Comparison of ENCODE assay signal across 16 cellular contexts in the genomic region with DNA sequence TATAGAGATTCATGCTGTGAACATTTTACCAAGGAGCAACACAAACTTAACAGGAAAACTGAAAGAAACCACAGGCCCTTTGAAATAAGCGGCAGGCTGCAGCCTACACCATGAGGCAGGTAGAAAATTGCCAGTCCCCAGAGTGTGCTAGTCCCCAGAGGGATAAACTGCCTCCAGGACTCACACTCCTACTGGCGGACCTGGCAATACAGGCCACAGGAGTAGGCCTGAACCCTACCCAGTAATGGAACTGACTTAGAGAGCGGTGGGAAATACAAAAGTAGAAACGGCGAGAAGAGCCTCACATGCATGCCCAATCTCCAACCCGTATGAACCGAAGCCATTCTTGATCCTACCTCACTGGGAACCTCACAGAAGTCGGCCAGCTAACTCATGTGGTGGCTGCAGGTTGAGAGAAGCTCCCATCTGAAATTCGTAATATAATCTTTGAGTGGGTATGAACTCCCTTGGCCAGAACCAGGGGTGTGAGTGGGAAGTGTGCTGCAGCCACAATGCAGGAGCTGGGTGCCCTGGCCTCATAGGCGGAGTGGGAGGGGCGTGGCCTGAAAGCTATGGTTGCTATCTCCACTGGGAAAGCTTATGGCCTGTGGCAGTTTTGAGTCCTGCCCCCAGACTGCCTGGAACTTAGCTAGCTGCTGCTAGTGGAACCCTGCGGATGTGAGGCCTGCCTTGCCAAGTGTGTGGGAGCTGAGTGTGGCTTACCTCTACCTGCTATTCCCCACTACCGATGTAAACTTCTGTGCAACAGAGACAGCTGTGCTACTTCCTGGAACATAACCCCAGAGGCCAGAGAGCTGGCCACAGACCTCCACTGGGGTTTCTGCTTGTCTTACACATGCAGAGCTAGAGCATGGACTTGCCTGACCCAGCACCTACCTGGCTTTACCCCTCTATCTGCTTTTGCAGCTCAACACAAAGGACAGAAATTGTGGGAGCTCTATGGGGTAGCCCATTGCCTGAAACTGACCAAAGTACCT.
"Had no signal": no experiment of that assay in that cellular context is flagged by ENCODE, and none has a peak within 500 bp of the region (broad histone marks: within the 10 kb centered on the region; RNA-seq: fewer than 3 reads in every experiment).

No MANE protein-coding gene starts in this region.

- H3K27ac ChIP-seq: dorsolateral prefrontal cortex, esophagus muscularis mucosa, pancreas, uterus had no signal

- H3K27ac Mint-ChIP-seq: activated CD8-positive, alpha-beta memory T cell treated with anti-CD3 and anti-CD28 coated beads, Interleukin-2, amount 10 ng/mL, durations not matched to agents 7 days and 5 days; activated naive CD8-positive, alpha-beta T cell; activated T-cell treated with anti-CD3 and anti-CD28 coated beads, Interleukin-2, amount 50 U/mL, for 24 hours had no signal

- ATAC-seq: activated CD4-positive, CD25-positive, alpha-beta regulatory T cell treated with anti-CD3 and anti-CD28 coated beads, Interleukin-2, amount 50 U/mL, for 24 hours; activated CD8-positive, alpha-beta memory T cell treated with anti-CD3 and anti-CD28 coated beads, Interleukin-2, amount 10 ng/mL, durations not matched to agents 7 days and 5 days; pancreas had no signal

- H3K4me1 ChIP-seq: esophagus muscularis mucosa, uterus had no signal

- DNase-seq: activated CD4-positive, alpha-beta T cell treated with anti-CD3 and anti-CD28 coated beads, Interleukin-2, amount 50 U/mL, for 4 hours; activated CD8-positive, alpha-beta memory T cell treated with anti-CD3 and anti-CD28 coated beads, Interleukin-2, amount 10 ng/mL, durations not matched to agents 7 days and 5 days; activated effector memory CD4-positive, alpha-beta T cell treated with anti-CD3 and anti-CD28 coated beads, Interleukin-2, amount 50 U/mL, for 16 hours; activated T-cell treated with anti-CD3 and anti-CD28 coated beads, Interleukin-2, amount 50 U/mL, for 24 hours; anterior cingulate cortex; dorsolateral prefrontal cortex; foreskin fibroblast; glutamatergic neuron; pancreas; stimulated activated CD4-positive, alpha-beta T cell treated with anti-CD3 and anti-CD28 coated beads, Interleukin-4, amount 100 ng/mL, for 1 hour; stimulated activated CD8-positive, alpha-beta memory T cell treated with anti-CD3 and anti-CD28 coated beads, Interleukin-4, amount 100 ng/mL, for 48 hours; T-helper 2 cell; uterus had no signal

- H3K9me3 ChIP-seq: esophagus muscularis mucosa, pancreas, uterus had no signal

- H3K27me3 ChIP-seq: dorsolateral prefrontal cortex, esophagus muscularis mucosa, pancreas, uterus had no signal

- H3K4me1 Mint-ChIP-seq: activated CD8-positive, alpha-beta memory T cell treated with anti-CD3 and anti-CD28 coated beads, Interleukin-2, amount 10 ng/mL, durations not matched to agents 7 days and 5 days had no signal

- H3K36me3 Mint-ChIP-seq: activated CD8-positive, alpha-beta memory T cell treated with anti-CD3 and anti-CD28 coated beads, Interleukin-2, amount 10 ng/mL, durations not matched to agents 7 days and 5 days; activated naive CD8-positive, alpha-beta T cell had no signal

- H3K4me3 Mint-ChIP-seq: activated CD8-positive, alpha-beta memory T cell treated with anti-CD3 and anti-CD28 coated beads, Interleukin-2, amount 10 ng/mL, durations not matched to agents 7 days and 5 days; activated naive CD8-positive, alpha-beta T cell; activated T-cell treated with anti-CD3 and anti-CD28 coated beads, Interleukin-2, amount 50 U/mL, for 24 hours had no signal

- H3K27me3 Mint-ChIP-seq: activated CD8-positive, alpha-beta memory T cell treated with anti-CD3 and anti-CD28 coated beads, Interleukin-2, amount 10 ng/mL, durations not matched to agents 7 days and 5 days; activated T-cell treated with anti-CD3 and anti-CD28 coated beads, Interleukin-2, amount 50 U/mL, for 24 hours had no signal

- H3K36me3 ChIP-seq: esophagus muscularis mucosa, pancreas, uterus had no signal

- H3K4me3 ChIP-seq: dorsolateral prefrontal cortex, esophagus muscularis mucosa, pancreas, uterus had no signal
